ENCODE assay signal across 1 cellular context in the genomic region with DNA sequence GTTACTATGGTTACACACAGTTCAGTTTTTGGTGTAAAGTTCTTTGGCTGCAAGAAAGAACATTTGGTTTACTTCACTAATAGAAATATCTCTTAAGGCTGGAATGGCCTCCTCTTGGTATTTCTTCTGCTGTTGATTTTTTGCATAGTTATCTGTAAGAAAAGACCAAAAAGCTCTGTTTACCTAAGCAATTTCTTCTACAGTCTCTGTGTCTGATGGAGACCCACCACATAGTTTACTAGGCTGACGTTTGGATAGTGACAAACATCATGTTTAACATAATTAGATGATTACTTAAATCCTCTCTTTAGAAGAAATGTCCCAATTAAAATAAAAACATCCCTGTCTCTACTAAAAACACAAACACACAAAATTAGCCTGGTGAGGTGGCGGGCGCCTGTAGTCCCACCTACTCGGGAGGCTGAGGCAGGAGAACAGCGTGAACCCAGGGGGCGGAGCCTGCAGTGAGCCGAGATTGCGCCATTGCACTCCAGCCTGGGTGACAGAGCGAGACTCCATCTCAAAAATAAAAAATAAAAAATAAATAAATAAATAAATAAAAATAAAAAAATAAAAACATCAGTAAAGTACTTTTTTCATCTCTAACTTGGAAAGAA.
TF ChIP-seq lines count a peak whose summit lies in the region.

No MANE protein-coding gene starts in this region.

TF ChIP-seq in K562, 482 proteins besides CTCF, POLR2A, EP300 and RAD21:
- TF ChIP-seq RFX1 (IDR thresholded peaks at IDR 0.05), result peak; percentile 73
- TF ChIP-seq PTBP1 (IDR thresholded peaks at IDR 0.05; ENCODE audit: low read depth, low read length), result no peak
